8 cellular contexts compared by ENCODE assay signal in the genomic region with DNA sequence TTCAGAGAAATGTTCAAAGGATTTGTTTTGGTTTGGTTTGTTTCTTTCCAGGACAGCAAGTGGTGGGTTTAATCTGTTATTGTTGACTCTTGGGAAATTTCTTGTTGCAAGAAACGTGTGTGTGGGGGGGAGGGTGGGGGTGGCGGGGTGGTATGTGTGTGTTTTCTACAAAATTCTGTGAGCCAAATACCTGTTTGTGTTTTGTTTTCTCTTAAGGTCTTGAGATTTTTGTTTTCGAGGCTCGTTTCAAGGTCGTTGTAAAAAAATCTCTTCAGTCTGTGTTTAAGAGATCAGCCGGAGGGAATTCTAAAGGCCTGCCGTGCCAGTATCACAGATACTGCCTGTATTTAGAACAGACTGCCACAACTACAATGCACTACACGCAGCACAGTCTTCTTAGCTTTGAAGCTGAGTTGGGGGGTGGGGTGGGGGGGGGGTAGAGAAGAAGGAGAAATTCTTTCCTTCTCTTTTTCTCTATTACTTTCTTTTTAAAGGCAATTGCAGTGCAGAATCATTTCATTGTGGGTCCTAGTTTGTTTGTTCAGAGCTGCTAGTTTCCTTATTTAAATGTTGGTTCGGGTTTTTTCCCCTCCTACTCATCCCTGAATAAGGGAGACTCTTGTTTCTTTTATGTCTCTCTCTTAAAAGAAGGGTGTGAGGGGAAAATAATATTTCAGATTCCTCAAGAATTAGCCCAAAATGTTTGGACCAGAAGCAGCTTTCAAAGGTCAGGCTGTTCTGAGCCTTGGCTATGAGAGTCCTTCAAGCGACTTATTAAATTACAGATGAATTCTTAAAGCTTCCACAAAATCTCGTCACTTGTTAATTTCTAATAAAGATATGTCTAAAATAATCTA. TPM values are rescaled to one million over a fixed set of nuclear protein-coding genes. Genes with fewer than 3 reads are reported as not detected.
A peak's percentile ranks its signal among the peaks of the same experiment; 100 is the strongest.
DNase-seq lines count a peak whose midpoint lies in the region; ATAC-seq and TF ChIP-seq lines count a peak whose summit lies in the region.

No MANE protein-coding gene starts in this region.

- TF ChIP-seq CTCF in RWPE2 (IDR thresholded peaks at IDR 0.05; ENCODE audit: poor library complexity, severe bottlenecking) (no peak), endothelial cell (IDR thresholded peaks at IDR 0.05; ENCODE audit: unreplicated experiment) (no peak), natural killer cell (IDR thresholded peaks at IDR 0.05) (no peak)

- peak overlapping the region; percentile 74 for H3K27ac ChIP-seq in RWPE2 (ENCODE audit: poor library complexity, severe bottlenecking)

- H3K4me3 Mint-ChIP-seq in endothelial cell (ENCODE audit: unreplicated experiment) = peak overlapping the region; percentile 93
- peak overlapping the region; percentile 99 for H3K4me3 Mint-ChIP-seq in natural killer cell

- H3K4me3 ChIP-seq in RWPE2 (ENCODE audit: severe bottlenecking) = peak overlapping the region; percentile 48

- peak overlapping the region; percentile 99 for H3K27ac Mint-ChIP-seq in endothelial cell (ENCODE audit: unreplicated experiment)
- peak overlapping the region; percentile 97 to 100 for H3K27ac Mint-ChIP-seq in natural killer cell

- no peaks in the 10 kb centered on the region for H3K36me3 ChIP-seq in RWPE2 (ENCODE audit: low read depth)

- peaks cover 3% of the 10 kb centered on the region for H3K27me3 Mint-ChIP-seq in endothelial cell (ENCODE audit: unreplicated experiment)
- H3K27me3 Mint-ChIP-seq in natural killer cell (ENCODE audit: low read depth in 2 of 2) = no peaks in the 10 kb centered on the region

- H3K4me1 ChIP-seq in RWPE2 (ENCODE audit: insufficient read depth, poor library complexity, severe bottlenecking) = peaks cover 15% of the 10 kb centered on the region

- H3K36me3 Mint-ChIP-seq in endothelial cell (ENCODE audit: low read depth, unreplicated experiment) (no peaks in the 10 kb centered on the region), natural killer cell (peaks cover 7% of the 10 kb centered on the region)

- H3K9me3 ChIP-seq in RWPE2 (ENCODE audit: severe bottlenecking) = no peaks in the 10 kb centered on the region

- DNase-seq in ELF-1 (ENCODE audit: low read depth, low spot score) (peak; percentile 51), RWPE2 (ENCODE audit: low spot score) (no peak), endothelial cell (ENCODE audit: low spot score) (no peak), natural killer cell (no peak), NCI-H187 treated with DMSO at 0.1 percent for 48 hours (lab: John Stamatoyannopoulos, UW) (no peak)

- peaks cover 39% of the 10 kb centered on the region for H3K4me1 Mint-ChIP-seq in endothelial cell (ENCODE audit: unreplicated experiment)
- H3K4me1 Mint-ChIP-seq in natural killer cell = peaks cover 63 to 74% of the 10 kb centered on the region in 2 donors

- ATAC-seq in RWPE2 (ENCODE audit: low read depth) (no peak), natural killer cell (no peak), HG03108 (IDR thresholded peaks at IDR 0.05; ENCODE audit: unreplicated experiment) (no peak), GM18867 (IDR thresholded peaks at IDR 0.05; ENCODE audit: unreplicated experiment) (no peak), GM21360 (IDR thresholded peaks at IDR 0.05; ENCODE audit: unreplicated experiment) (no peak)

- intact Hi-C loops in natural killer cell (cut with micrococcal nuclease) = loop anchor here (5.0 to 10.0 kb wide), 2 partner anchors 246 to 438 kb away; no protein-coding TSS in a partner anchor

- no peaks in the 10 kb centered on the region for H3K27me3 ChIP-seq in RWPE2 (ENCODE audit: insufficient read depth, poor library complexity, severe bottlenecking)

- H3K9me3 Mint-ChIP-seq in endothelial cell (ENCODE audit: unreplicated experiment) (no peaks in the 10 kb centered on the region), natural killer cell (no peaks in the 10 kb centered on the region)

RNA-seq across cellular contexts. Expression of a gene that starts 1.4 kb away (rescaled TPM):
- total RNA-seq in endothelial cell (ENCODE audit: unreplicated experiment) (7.6 TPM), natural killer cell (10 to 100 TPM; 41.0 to 59.0 (median 45.2) TPM)

RNA-seq across cellular contexts. Expression of a gene that starts 44.4 kb away (rescaled TPM):
- total RNA-seq in endothelial cell (ENCODE audit: unreplicated experiment) (not detected), natural killer cell (not detected)
